1 cellular context compared by ENCODE assay signal in genomic region chr11:73394416-73395296, GRCh38.
TF ChIP-seq lines count a peak whose summit lies in the region.

No MANE protein-coding gene starts in this region.

TF ChIP-seq in GM12878, 131 proteins besides CTCF, POLR2A, EP300 and RAD21:
- TF ChIP-seq RCOR1 (conservative IDR thresholded peaks at IDR 0.05; ENCODE audit: low read depth, low read length) (no peak), ATF7 (IDR thresholded peaks at IDR 0.05; ENCODE audit: low read depth) (no peak)
TF ChIP-seq in GM12878: peak in this region for 0.
